In the genomic region with DNA sequence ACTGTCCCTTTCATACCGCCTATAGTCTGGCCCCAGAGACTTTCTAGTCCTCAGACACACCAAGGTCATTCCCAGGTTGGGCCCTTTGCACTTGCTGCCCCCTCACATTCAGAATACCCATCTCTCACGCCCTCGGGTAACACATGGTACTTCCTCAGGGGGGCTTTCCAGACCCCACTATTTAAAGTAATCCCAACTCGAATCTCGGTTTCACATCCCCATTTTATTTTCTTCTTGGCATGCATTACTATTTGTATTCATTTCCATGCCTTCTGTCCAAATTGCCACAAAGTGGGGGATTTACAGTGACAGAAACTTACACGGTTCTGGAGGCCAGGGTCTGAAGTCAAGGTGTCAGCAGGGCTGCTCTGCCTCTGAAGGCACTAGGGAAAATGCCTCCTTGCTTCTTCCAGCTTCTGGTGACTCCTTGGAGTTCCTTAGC, we compare ENCODE assay signal across 12 cellular contexts. TPM values are rescaled to one million over a fixed set of nuclear protein-coding genes. Genes with fewer than 3 reads are reported as not detected.
DNase-seq lines count a peak whose midpoint lies in the region; ATAC-seq, FAIRE-seq and TF ChIP-seq lines count a peak whose summit lies in the region.
"Had no signal": no experiment of that assay in that cellular context is flagged by ENCODE, and none has a peak within 500 bp of the region (broad histone marks: within the 10 kb centered on the region; RNA-seq: fewer than 3 reads in every experiment).

No MANE protein-coding gene starts in this region.

- H3K4me1 ChIP-seq in GM12878 (ENCODE audit: control insufficient read depth, insufficient read depth, low read length) (peaks cover 22% of the 10 kb centered on the region), HAP-1 (no peaks in the 10 kb centered on the region)

- H3K27me3 ChIP-seq in GM12878 (replicated peaks in 1 of 2; ENCODE audit: control insufficient read depth in 2 of 2, insufficient read depth in 2 of 2, low read length in 1 of 2) = no peaks in the 10 kb centered on the region
- H3K27me3 ChIP-seq in HAP-1 (ENCODE audit: low read depth) = no peaks in the 10 kb centered on the region

- H2AFZ ChIP-seq in GM12878 (ENCODE audit: control insufficient read depth, low read depth, low read length) = no peak overlapping the region

- POLR2A ChIA-PET in GM12878 (lab: Charles Lee) = interaction anchor here (1.2 to 1.7 kb wide), 3 partner anchors 15 to 48 kb away, joined by 5 to 10 read pairs (median 6); a partner anchor contains a TSS

- no peaks in the 10 kb centered on the region for H4K20me1 ChIP-seq in GM12878 (ENCODE audit: control insufficient read depth, insufficient read depth)

- H3K27ac ChIP-seq in GM12878 (ENCODE audit: control insufficient read depth, insufficient read depth) (peak overlapping the region; percentile 82), substantia nigra (ENCODE audit: low read depth, low read length, poor library complexity, severe bottlenecking) (no peak overlapping the region)

- FAIRE-seq in GM12878 (lab: Jason Lieb, UNC) = peak; percentile 88

- peak; percentile 62 for ATAC-seq in GM18867 (IDR thresholded peaks at IDR 0.05; ENCODE audit: unreplicated experiment)
- peak; percentile 69 for ATAC-seq in GM21423 (IDR thresholded peaks at IDR 0.05; ENCODE audit: unreplicated experiment)
- peak; percentile 72 for ATAC-seq in HG03045 (IDR thresholded peaks at IDR 0.05; ENCODE audit: unreplicated experiment)
- peak; percentile 91 for ATAC-seq in GM12878
- no peak for ATAC-seq in omental fat pad (ENCODE audit: low FRiP score)
- ATAC-seq: right cardiac atrium had no signal

- peaks cover 4% of the 10 kb centered on the region; the same call in 1 of the 2 replicates for H3K79me2 ChIP-seq in GM12878 (ENCODE audit: control insufficient read depth, insufficient read depth, low read length)

- no peak; the same call in 1 of the 2 replicates for TF ChIP-seq POLR2A in GM12878 (IDR thresholded peaks at IDR 0.05; ENCODE audit: low read depth, low read length)

- H3K4me2 ChIP-seq in GM12878 (ENCODE audit: control insufficient read depth, insufficient read depth) = peak overlapping the region; percentile 51

- H3K9me3 ChIP-seq in GM12878 (replicated peaks; ENCODE audit: control insufficient read depth, insufficient read depth, low read length) (no peaks in the 10 kb centered on the region), HAP-1 (no peaks in the 10 kb centered on the region)

- in situ Hi-C loops in GM12878 (cut with MboI) (no loop called here), HAP-1 (cut with MboI; ENCODE audit: low sequenced_read_pairs) (no loop called here)

- H3K9ac ChIP-seq in GM12878 (ENCODE audit: control insufficient read depth, insufficient read depth, low read length) = peak overlapping the region; percentile 60

- SMC1A ChIA-PET in GM12878 (lab: Charles Lee; ENCODE audit: uncharacterized antibody, unreplicated experiment) = interaction anchor here (1.0 to 1.9 kb wide), 8 partner anchors 10 to 53 kb away, joined by 3 to 8 read pairs (median 4); no protein-coding TSS in a partner anchor

- RAD21 ChIA-PET in GM12878 (lab: Charles Lee; ENCODE audit: unreplicated experiment) = interaction anchor here (0.6 to 3.0 kb wide), 3 partner anchors 17 to 48 kb away, joined by 3 to 16 read pairs (median 4); no protein-coding TSS in a partner anchor

- CTCF ChIA-PET in GM12878 (lab: Yijun Ruan, JAX) = interaction anchor here (1.0 to 1.6 kb wide), 4 partner anchors 47 to 68 kb away, joined by 3 to 7 read pairs (median 4); no protein-coding TSS in a partner anchor

- TF ChIP-seq CTCF in GM12878 (IDR thresholded peaks at IDR 0.05 in 2 of 3, conservative IDR thresholded peaks at IDR 0.05 in 1 of 3; ENCODE audit: control insufficient read depth in 2 of 3, extremely low read depth in 1 of 3, insufficient read depth in 1 of 3, low read depth in 3 of 3, low read length in 3 of 3) (no peak), omental fat pad (IDR thresholded peaks at IDR 0.05) (no peak)

- peaks cover 7 to 25% of the 10 kb centered on the region in 2 experiments for H3K36me3 ChIP-seq in GM12878 (ENCODE audit: control insufficient read depth in 2 of 2, insufficient read depth in 2 of 2, low read length in 1 of 2)
- peaks cover 30% of the 10 kb centered on the region for H3K36me3 ChIP-seq in HAP-1 (replicated peaks)

- BruUV-seq in GM12878 (replicated peaks; lab: Mats Ljungman, UMichigan) = no TSS peak

- TF ChIP-seq RAD21 in GM12878 (IDR thresholded peaks at IDR 0.05; ENCODE audit: insufficient read depth, low read depth, low read length) = no peak

- DNase-seq in GM12878 (ENCODE audit: low read depth, low spot score) (peak; percentile 81), substantia nigra (lab: John Stamatoyannopoulos, UW) (no peak), HAP-1 (ENCODE audit: low spot score in 2 of 2) (no peak), omental fat pad (ENCODE audit: low spot score) (no peak), Ammon's horn (ENCODE audit: low spot score) (no peak)
- DNase-seq: activated T-cell treated with anti-CD3 and anti-CD28 coated beads for 4 hours, hypothalamus, NCI-H2029, right cardiac atrium had no signal

- H3K4me3 ChIP-seq in GM12878 (peak overlapping the region; percentile 33; the same call in 1 of the 2 replicates), HAP-1 (no peak overlapping the region)

- 1% methylated on average over 6 of the region's 6 CpGs for WGBS in GM12878 (ENCODE audit: insufficient coverage, insufficient replicate concordance, low lambda C conversion rate, missing lambda C conversion rate)

- intact Hi-C loops in GM12878 (cut with micrococcal nuclease; ENCODE audit: unreplicated experiment) = loop anchor here (1.0 to 2.0 kb wide), 3 partner anchors 13 to 53 kb away; no protein-coding TSS in a partner anchor

- peak; percentile 82 for TF ChIP-seq EP300 in GM12878 (IDR thresholded peaks at IDR 0.05; ENCODE audit: borderline replicate concordance in 1 of 2, control insufficient read depth in 1 of 2, low read depth in 2 of 2, low read length in 2 of 2)

TF ChIP-seq in GM12878, 131 proteins besides CTCF, POLR2A, EP300 and RAD21 (continues in another document):
- TF ChIP-seq, protein P1, sequence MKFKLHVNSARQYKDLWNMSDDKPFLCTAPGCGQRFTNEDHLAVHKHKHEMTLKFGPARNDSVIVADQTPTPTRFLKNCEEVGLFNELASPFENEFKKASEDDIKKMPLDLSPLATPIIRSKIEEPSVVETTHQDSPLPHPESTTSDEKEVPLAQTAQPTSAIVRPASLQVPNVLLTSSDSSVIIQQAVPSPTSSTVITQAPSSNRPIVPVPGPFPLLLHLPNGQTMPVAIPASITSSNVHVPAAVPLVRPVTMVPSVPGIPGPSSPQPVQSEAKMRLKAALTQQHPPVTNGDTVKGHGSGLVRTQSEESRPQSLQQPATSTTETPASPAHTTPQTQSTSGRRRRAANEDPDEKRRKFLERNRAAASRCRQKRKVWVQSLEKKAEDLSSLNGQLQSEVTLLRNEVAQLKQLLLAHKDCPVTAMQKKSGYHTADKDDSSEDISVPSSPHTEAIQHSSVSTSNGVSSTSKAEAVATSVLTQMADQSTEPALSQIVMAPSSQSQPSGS (IDR thresholded peaks at IDR 0.05; ENCODE audit: low read length) = peak; percentile 92
- peak; percentile 60; the same call in 1 of the 2 replicates for TF ChIP-seq CBFB (IDR thresholded peaks at IDR 0.05; ENCODE audit: low read depth)
- no peak for TF ChIP-seq TCF7 (IDR thresholded peaks at IDR 0.05; ENCODE audit: borderline replicate concordance)
- TF ChIP-seq, protein P2, sequence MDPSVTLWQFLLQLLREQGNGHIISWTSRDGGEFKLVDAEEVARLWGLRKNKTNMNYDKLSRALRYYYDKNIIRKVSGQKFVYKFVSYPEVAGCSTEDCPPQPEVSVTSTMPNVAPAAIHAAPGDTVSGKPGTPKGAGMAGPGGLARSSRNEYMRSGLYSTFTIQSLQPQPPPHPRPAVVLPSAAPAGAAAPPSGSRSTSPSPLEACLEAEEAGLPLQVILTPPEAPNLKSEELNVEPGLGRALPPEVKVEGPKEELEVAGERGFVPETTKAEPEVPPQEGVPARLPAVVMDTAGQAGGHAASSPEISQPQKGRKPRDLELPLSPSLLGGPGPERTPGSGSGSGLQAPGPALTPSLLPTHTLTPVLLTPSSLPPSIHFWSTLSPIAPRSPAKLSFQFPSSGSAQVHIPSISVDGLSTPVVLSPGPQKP (IDR thresholded peaks at IDR 0.05; ENCODE audit: low read depth, low read length) = no peak
- TF ChIP-seq NBN (IDR thresholded peaks at IDR 0.05) = peak; percentile 84
- TF ChIP-seq, protein P3, sequence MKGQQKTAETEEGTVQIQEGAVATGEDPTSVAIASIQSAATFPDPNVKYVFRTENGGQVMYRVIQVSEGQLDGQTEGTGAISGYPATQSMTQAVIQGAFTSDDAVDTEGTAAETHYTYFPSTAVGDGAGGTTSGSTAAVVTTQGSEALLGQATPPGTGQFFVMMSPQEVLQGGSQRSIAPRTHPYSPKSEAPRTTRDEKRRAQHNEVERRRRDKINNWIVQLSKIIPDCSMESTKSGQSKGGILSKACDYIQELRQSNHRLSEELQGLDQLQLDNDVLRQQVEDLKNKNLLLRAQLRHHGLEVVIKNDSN (IDR thresholded peaks at IDR 0.05; ENCODE audit: borderline replicate concordance, extremely low read length, insufficient read depth, low read depth, low read length) = no peak
- TF ChIP-seq ZNF24 (IDR thresholded peaks at IDR 0.05) = no peak
- 0 out of 2 replicates have a peak, but pooled peaks have one; percentile 25 for TF ChIP-seq TCF3 (IDR thresholded peaks at IDR 0.05; ENCODE audit: borderline replicate concordance, insufficient read depth, low read depth, low read length)
- peak; percentile 91 for TF ChIP-seq ZBED1 (IDR thresholded peaks at IDR 0.05; ENCODE audit: borderline replicate concordance)
- peak; percentile 96 for TF ChIP-seq SPI1 (IDR thresholded peaks at IDR 0.05; ENCODE audit: borderline replicate concordance, insufficient read depth, low read depth, low read length)

RNA-seq across cellular contexts. Expression of a gene that starts 15.0 kb away (rescaled TPM):
- 72.5 and 78.0 TPM in 2 replicates for total RNA-seq in GM12878 (2013; cell fraction: nucleolus; rRNA removed)
- total RNA-seq in GM12878 (2014; rRNA removed) (50.2 and 54.7 TPM in 2 replicates), GM12878 (2014; rRNA removed; fragmentation: Illumina TruSeq; extraction: Trizol) (61.1 and 61.5 TPM in 2 replicates), GM12878 (2021) (51.2 and 52.8 TPM in 2 replicates), omental fat pad (100 to 1,000 TPM in 1 of 4 donors, 10 to 100 TPM in 3; 75.3 to 117 (median 90.5) TPM)
- 35.9 TPM for polyA plus RNA-seq in GM12878 (2011; ENCODE audit: low read depth)
- polyA plus RNA-seq in GM12878 (2011; rRNA removed) (73.1 and 103 TPM in 2 replicates), GM12878 (2014; fragmentation: Illumina TruSeq; extraction: Trizol) (62.5 and 86.8 TPM in 2 replicates), GM12878 (2014; fragmentation: Nextera tagmentation; extraction: Ambion mirVana) (10 to 100 TPM; 17.6 to 37.4 TPM), GM12878 (2014; rRNA removed) (44.1 and 49.5 TPM in 2 replicates), GM12878 (2016; fragmentation: Nextera tagmentation; extraction: Ambion mirVana) (10 to 100 TPM; 70.9 to 76.7 TPM)
- 25.5 and 27.0 TPM in 2 replicates for polyA plus RNA-seq in GM12878 (2011; cell fraction: cytosol; rRNA removed)
- 42.9 and 49.0 TPM in 2 replicates for polyA plus RNA-seq in GM12878 (2011; cell fraction: nucleus; rRNA removed)
- 50.1 and 52.4 TPM in 2 replicates for polyA plus RNA-seq in GM12878 (2012)
- 24.5 and 33.3 TPM in 2 replicates for polyA minus RNA-seq in GM12878 (2011; rRNA and poly(A)+ RNA removed)
- 19.1 and 21.6 TPM in 2 replicates for polyA minus RNA-seq in GM12878 (2011; cell fraction: cytosol; rRNA and poly(A)+ RNA removed)
- 18.5 and 26.6 TPM in 2 replicates for polyA minus RNA-seq in GM12878 (2011; cell fraction: nucleus; rRNA and poly(A)+ RNA removed)
